ENCODE assay signal across 12 cellular contexts in genomic region chr12:93361159-93361919, GRCh38. TPM values are rescaled to one million over a fixed set of nuclear protein-coding genes. Genes with fewer than 3 reads are reported as not detected.
DNase-seq lines count a peak whose midpoint lies in the region; ATAC-seq, FAIRE-seq and TF ChIP-seq lines count a peak whose summit lies in the region.
"Had no signal": no experiment of that assay in that cellular context is flagged by ENCODE, and none has a peak within 500 bp of the region (broad histone marks: within the 10 kb centered on the region; RNA-seq: fewer than 3 reads in every experiment).

No MANE protein-coding gene starts in this region.

- H3K4me1 ChIP-seq in heart right ventricle (peaks cover 0 to 45% (median 18%) of the 10 kb centered on the region in 9 donors), thyroid gland (peaks cover 43 to 45% of the 10 kb centered on the region in 2 donors), prostate gland (replicated peaks) (no peaks in the 10 kb centered on the region)

- no peaks in the 10 kb centered on the region for H3K36me3 Mint-ChIP-seq in activated CD8-positive, alpha-beta T cell treated with anti-CD3 and anti-CD28 coated beads, Interleukin-2, amount 10 ng/mL, durations not matched to agents 7 days and 5 days (ENCODE audit: low read depth)

- H3K27me3 ChIP-seq in heart right ventricle: no peaks in the 10 kb centered on the region
- no peaks in the 10 kb centered on the region for H3K27me3 ChIP-seq in thyroid gland
- no peaks in the 10 kb centered on the region for H3K27me3 ChIP-seq in prostate gland (replicated peaks; ENCODE audit: insufficient read depth)

- FAIRE-seq in RCC 7860 (lab: Jason Lieb, UNC): no peak

- H3K36me3 ChIP-seq in heart right ventricle: no peaks in the 10 kb centered on the region
- no peaks in the 10 kb centered on the region for H3K36me3 ChIP-seq in thyroid gland
- no peaks in the 10 kb centered on the region for H3K36me3 ChIP-seq in prostate gland
- H3K36me3 ChIP-seq: WERI-Rb-1 had no signal

- TF ChIP-seq CTCF in heart right ventricle (IDR thresholded peaks at IDR 0.05): no peak
- no peak for TF ChIP-seq CTCF in thyroid gland (IDR thresholded peaks at IDR 0.05)
- TF ChIP-seq CTCF in prostate gland (IDR thresholded peaks at IDR 0.05): no peak

- CTCF ChIA-PET in activated CD8-positive, alpha-beta T cell treated with anti-CD3 and anti-CD28 coated beads, Interleukin-2, amount 10 ng/mL, durations not matched to agents 7 days and 5 days (lab: Charles Lee): interaction anchor here (0.9 kb wide), 1 partner anchor 36 kb away, joined by 5 read pairs; no protein-coding TSS in a partner anchor

- H3K27ac ChIP-seq in heart right ventricle: peak overlapping the region in 7 of 10 donors; percentile 32 to 80 (median 68)
- H3K27ac ChIP-seq in thyroid gland: peak overlapping the region; percentile 21 to 64 (median 23)
- no peak overlapping the region for H3K27ac ChIP-seq in prostate gland
- H3K27ac ChIP-seq: WERI-Rb-1 had no signal

- H3K4me3 Mint-ChIP-seq in activated CD8-positive, alpha-beta T cell treated with anti-CD3 and anti-CD28 coated beads, Interleukin-2, amount 10 ng/mL, durations not matched to agents 7 days and 5 days: no peak overlapping the region

- H3K9me3 Mint-ChIP-seq in activated CD8-positive, alpha-beta T cell treated with anti-CD3 and anti-CD28 coated beads, Interleukin-2, amount 10 ng/mL, durations not matched to agents 7 days and 5 days (ENCODE audit: insufficient read depth): no peaks in the 10 kb centered on the region
- H3K9me3 Mint-ChIP-seq: activated T-helper 2 cell treated with anti-CD3 and anti-CD28 coated beads, Interferon-gamma antibody, Interleukin-2, Interleukin-4, amounts not matched to agents 10 μg/mL and 5 μg/mL and 100 μg/mL, durations not matched to agents 14 hours and 24 hours and 36 hours had no signal

- H3K9me3 ChIP-seq in heart right ventricle (no peaks in the 10 kb centered on the region), thyroid gland (no peaks in the 10 kb centered on the region), prostate gland (no peaks in the 10 kb centered on the region)

- WGBS in heart right ventricle, 2 donors: 69 to 73% methylated on average over 5 of the region's 5 CpGs
- 82 to 88% methylated on average over 5 of the region's 5 CpGs for WGBS in thyroid gland, 2 donors
- 73% methylated on average over 5 of the region's 5 CpGs for WGBS in prostate gland

- H3K4me1 Mint-ChIP-seq in activated CD8-positive, alpha-beta T cell treated with anti-CD3 and anti-CD28 coated beads, Interleukin-2, amount 10 ng/mL, durations not matched to agents 7 days and 5 days (ENCODE audit: low read depth): peaks cover 35% of the 10 kb centered on the region

- POLR2A ChIA-PET in activated CD8-positive, alpha-beta T cell treated with anti-CD3 and anti-CD28 coated beads, Interleukin-2, amount 10 ng/mL, durations not matched to agents 7 days and 5 days (lab: Charles Lee): no interaction called here

- no peak overlapping the region for H3K4me3 ChIP-seq in heart right ventricle
- no peak overlapping the region for H3K4me3 ChIP-seq in thyroid gland (replicated peaks in 1 of 3)
- no peak overlapping the region for H3K4me3 ChIP-seq in prostate gland

- DNase-seq in NCI-H2171 treated with DMSO at 0.1 percent for 48 hours (lab: John Stamatoyannopoulos, UW) (peak; percentile 72), NCI-H2171 (lab: John Stamatoyannopoulos, UW) (no peak), RCC 7860 (ENCODE audit: low spot score) (peak; percentile 11), heart right ventricle (peak; percentile 48 to 73), thyroid gland (peak; percentile 75 to 80), prostate gland (ENCODE audit: low spot score) (no peak)
- no peak for DNase-seq in activated CD8-positive, alpha-beta T cell treated with anti-CD3 and anti-CD28 coated beads, Interleukin-2, amount 10 ng/mL, durations not matched to agents 7 days and 5 days
- DNase-seq: AML-193, Kasumi-1, WERI-Rb-1 had no signal

- no peak overlapping the region for H3K27ac Mint-ChIP-seq in activated CD8-positive, alpha-beta T cell treated with anti-CD3 and anti-CD28 coated beads, Interleukin-2, amount 10 ng/mL, durations not matched to agents 7 days and 5 days
- H3K27ac Mint-ChIP-seq: activated T-helper 2 cell treated with anti-CD3 and anti-CD28 coated beads, Interferon-gamma antibody, Interleukin-2, Interleukin-4, amounts not matched to agents 10 μg/mL and 5 μg/mL and 100 μg/mL, durations not matched to agents 14 hours and 24 hours and 36 hours had no signal

- peak; percentile 87 to 99 (median 94) for ATAC-seq in heart right ventricle
- ATAC-seq in activated CD8-positive, alpha-beta T cell treated with anti-CD3 and anti-CD28 coated beads, Interleukin-2, amount 10 ng/mL, durations not matched to agents 7 days and 5 days: no peak
- ATAC-seq in GM19455 (IDR thresholded peaks at IDR 0.05; ENCODE audit: unreplicated experiment): no peak

- no peaks in the 10 kb centered on the region for H3K27me3 Mint-ChIP-seq in activated CD8-positive, alpha-beta T cell treated with anti-CD3 and anti-CD28 coated beads, Interleukin-2, amount 10 ng/mL, durations not matched to agents 7 days and 5 days (ENCODE audit: low read depth)

- intact Hi-C loops in heart right ventricle (cut with DNase I): no loop called here
- intact Hi-C loops in thyroid gland (cut with DNase I): no loop called here
- intact Hi-C loops in prostate gland (cut with DNase I): no loop called here

- TF ChIP-seq POLR2A in thyroid gland (IDR thresholded peaks at IDR 0.05): peak in 1 of 2 donors; percentile 44
- no peak for TF ChIP-seq POLR2A in prostate gland (IDR thresholded peaks at IDR 0.05)

RNA-seq across cellular contexts. Expression of gene NUDT4, which starts 16.4 kb away (rescaled TPM):
- total RNA-seq in heart right ventricle (100 to 1,000 TPM; 171 to 663 (median 245) TPM), thyroid gland (100 to 1,000 TPM; 102 to 125 (median 110) TPM), prostate gland (100 to 1,000 TPM; 138 to 241 TPM)
- 100 to 1,000 TPM in 1 of 2 donors, 10 to 100 TPM in 1; 61.1 to 128 TPM for polyA plus RNA-seq in heart right ventricle
- 10 to 100 TPM; 56.3 to 61.0 TPM for total RNA-seq in activated CD8-positive, alpha-beta T cell treated with anti-CD3 and anti-CD28 coated beads, Interleukin-2, amount 10 ng/mL, durations not matched to agents 7 days and 5 days

Comparison
In these comparisons a context has a peak if more than half of its experiments do, and no peak if none do; other contexts are left out.
1. DNase-seq: peak in NCI-H2171 treated with DMSO at 0.1 percent for 48 hours (single experiment), RCC 7860 (single experiment), heart right ventricle (2 of 2) and thyroid gland (2 of 2); none in NCI-H2171 (single experiment), activated CD8-positive, alpha-beta T cell treated with anti-CD3 and anti-CD28 coated beads, Interleukin-2, amount 10 ng/mL, durations not matched to agents 7 days and 5 days (single experiment) and prostate gland (single experiment).
2. ATAC-seq: peak in heart right ventricle (8 of 8); none in activated CD8-positive, alpha-beta T cell treated with anti-CD3 and anti-CD28 coated beads, Interleukin-2, amount 10 ng/mL, durations not matched to agents 7 days and 5 days (single experiment) and GM19455 (single experiment).
3. H3K27ac ChIP-seq: peak in heart right ventricle (7 of 10) and thyroid gland (3 of 3); none in prostate gland (0 of 2).